In the genomic region with DNA sequence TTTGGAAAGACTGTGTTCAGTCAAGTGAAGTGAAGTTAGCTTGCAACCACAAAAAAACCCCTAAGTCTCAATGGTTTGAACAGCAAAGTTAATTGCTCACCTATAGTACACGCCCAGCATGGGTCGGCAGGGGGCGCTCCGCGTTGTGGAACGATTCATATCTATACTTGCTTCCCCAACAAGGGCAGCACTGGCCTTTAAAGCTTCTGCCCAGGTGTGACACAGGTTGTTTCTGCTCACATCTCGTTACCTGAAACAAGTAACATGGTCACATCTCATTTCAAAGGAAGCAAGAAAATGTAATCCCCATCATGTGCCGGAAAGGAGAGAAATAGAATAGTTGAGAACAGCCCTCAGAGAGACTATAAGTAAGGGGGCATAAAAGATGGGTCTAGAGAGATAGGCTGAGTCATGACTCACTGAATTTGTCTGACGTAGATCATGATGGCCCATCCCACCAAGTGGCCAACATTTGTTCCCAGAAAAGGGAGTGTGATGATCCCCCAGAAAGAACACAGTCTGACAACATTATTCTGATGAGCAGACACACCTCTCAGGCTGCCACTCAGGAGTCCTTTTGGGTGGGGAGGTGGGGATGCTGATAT, we compare ENCODE assay signal across 8 cellular contexts. TPM values are rescaled to one million over a fixed set of nuclear protein-coding genes. Genes with fewer than 3 reads are reported as not detected.
A peak's percentile ranks its signal among the peaks of the same experiment; 100 is the strongest.
DNase-seq lines count a peak whose midpoint lies in the region; ATAC-seq and TF ChIP-seq lines count a peak whose summit lies in the region.

No MANE protein-coding gene starts in this region.

- no peak overlapping the region for H3K27ac ChIP-seq in neutrophil
- H3K27ac ChIP-seq in testis: no peak overlapping the region

- no peak overlapping the region for H3K4me3 Mint-ChIP-seq in activated T-cell treated with anti-CD3 and anti-CD28 coated beads, Interleukin-2, amount 50 U/mL, for 72 hours

- peaks cover 25% of the 10 kb centered on the region for H3K27me3 ChIP-seq in neutrophil
- H3K27me3 ChIP-seq in testis: no peaks in the 10 kb centered on the region

- H3K36me3 ChIP-seq in neutrophil (no peaks in the 10 kb centered on the region), testis (ENCODE audit: low read depth, missing control alignments) (no peaks in the 10 kb centered on the region)

- peak; percentile 96 for TF ChIP-seq CTCF in fibroblast of pulmonary artery (IDR thresholded peaks at IDR 0.05; ENCODE audit: low read length, missing control alignments)
- peak; percentile 80 for TF ChIP-seq CTCF in neutrophil (IDR thresholded peaks at IDR 0.05)
- TF ChIP-seq CTCF in testis (IDR thresholded peaks at IDR 0.05): peak; percentile 41 to 80 (median 59)

- H3K4me1 Mint-ChIP-seq in activated T-cell treated with anti-CD3 and anti-CD28 coated beads, Interleukin-2, amount 50 U/mL, for 72 hours (ENCODE audit: low read depth): peaks cover 15% of the 10 kb centered on the region

- H3K9me3 Mint-ChIP-seq in activated T-cell treated with anti-CD3 and anti-CD28 coated beads, Interleukin-2, amount 50 U/mL, for 72 hours: no peaks in the 10 kb centered on the region

- DNase-seq in ELF-1 (ENCODE audit: low read depth, low spot score) (peak; percentile 73), KG1 (lab: John Stamatoyannopoulos, UW) (peak; percentile 71), RKO (ENCODE audit: low spot score) (peak; percentile 65), fibroblast of pulmonary artery (ENCODE audit: low read depth) (peak; percentile 65), testis (peak; percentile 91)
- peak; percentile 86 to 88 for DNase-seq in activated T-cell treated with anti-CD3 and anti-CD28 coated beads, Interleukin-2, amount 50 U/mL, for 72 hours

- H3K4me3 ChIP-seq in fibroblast of pulmonary artery (replicated peaks; ENCODE audit: low read depth, low read length) (no peak overlapping the region), neutrophil (ENCODE audit: low read depth in 1 of 2, low read length in 1 of 2) (no peak overlapping the region), testis (no peak overlapping the region)

- 39 to 40% methylated on average over 9 of the region's 9 CpGs for WGBS in testis, 2 donors

- no peak overlapping the region for H3K27ac Mint-ChIP-seq in activated T-cell treated with anti-CD3 and anti-CD28 coated beads, Interleukin-2, amount 50 U/mL, for 72 hours

- ATAC-seq in activated T-cell treated with anti-CD3 and anti-CD28 coated beads, Interleukin-2, amount 50 U/mL, for 72 hours (replicated peaks in 1 of 2): peak; percentile 76 to 82
- no peak for ATAC-seq in GM18502 (IDR thresholded peaks at IDR 0.05; ENCODE audit: poor library complexity, unreplicated experiment)

- H3K9me3 ChIP-seq in neutrophil (no peaks in the 10 kb centered on the region), testis (no peaks in the 10 kb centered on the region)

- H3K4me1 ChIP-seq in neutrophil (ENCODE audit: control insufficient read depth in 1 of 2, insufficient read depth in 1 of 2, low read depth in 1 of 2, low read length in 1 of 2) (peaks cover 4% of the 10 kb centered on the region in 2 experiments), testis (peaks cover 3% of the 10 kb centered on the region)

- intact Hi-C loops in testis (cut with DNase I; ENCODE audit: low total_unique reads): loop anchor here (5.0 kb wide), 1 partner anchor 78 kb away; no protein-coding TSS in a partner anchor

- no peaks in the 10 kb centered on the region for H3K36me3 Mint-ChIP-seq in activated T-cell treated with anti-CD3 and anti-CD28 coated beads, Interleukin-2, amount 50 U/mL, for 72 hours (ENCODE audit: insufficient read depth in 2 of 2)

- H3K27me3 Mint-ChIP-seq in activated T-cell treated with anti-CD3 and anti-CD28 coated beads, Interleukin-2, amount 50 U/mL, for 72 hours (ENCODE audit: low read depth): peaks cover 8% of the 10 kb centered on the region

- TF ChIP-seq POLR2A in testis (IDR thresholded peaks at IDR 0.05): no peak

RNA-seq across cellular contexts. Expression of a gene that starts 29.0 kb away (rescaled TPM):
- not detected for total RNA-seq in activated T-cell treated with anti-CD3 and anti-CD28 coated beads, Interleukin-2, amount 50 U/mL, for 72 hours
- total RNA-seq in testis: 1 to 10 TPM; 1.2 to 1.4 TPM
- 2.5 TPM for polyA plus RNA-seq in testis (ENCODE audit: insufficient read depth, low read depth, low replicate concordance)

RNA-seq across cellular contexts. Expression of a gene that starts 47.7 kb away (rescaled TPM):
- not detected for total RNA-seq in activated T-cell treated with anti-CD3 and anti-CD28 coated beads, Interleukin-2, amount 50 U/mL, for 72 hours
- under 1 TPM in 1 of 2 donors, not detected in 1; 0.62 TPM for total RNA-seq in testis
- 0.38 TPM for polyA plus RNA-seq in testis (ENCODE audit: insufficient read depth, low read depth, low replicate concordance)
